ENCODE assay signal across 30 cellular contexts in the genomic region with DNA sequence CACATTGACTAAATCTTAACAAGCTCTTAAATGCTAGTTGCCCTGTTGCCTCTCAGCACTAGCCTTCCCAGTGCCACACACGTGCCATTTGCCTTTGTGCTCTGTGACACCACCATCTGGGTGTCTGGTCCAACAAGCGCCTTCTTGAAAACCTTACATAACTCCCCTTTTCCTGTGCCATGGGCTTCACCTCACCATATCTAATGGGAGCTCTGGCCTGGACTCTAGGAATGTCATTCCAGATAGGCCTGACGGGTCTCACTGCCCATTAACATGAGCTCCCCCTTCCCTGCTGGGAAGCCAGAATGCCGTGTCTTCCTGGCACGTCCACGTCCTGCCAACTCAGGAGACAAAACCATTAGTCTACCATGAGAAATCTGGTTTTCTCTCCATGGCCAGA. TPM values are rescaled to one million over a fixed set of nuclear protein-coding genes. Genes with fewer than 3 reads are reported as not detected.
DNase-seq lines count a peak whose midpoint lies in the region; ATAC-seq and TF ChIP-seq lines count a peak whose summit lies in the region.
"Had no signal": no experiment of that assay in that cellular context is flagged by ENCODE, and none has a peak within 500 bp of the region (broad histone marks: within the 10 kb centered on the region; RNA-seq: fewer than 3 reads in every experiment).

No MANE protein-coding gene starts in this region.

- in situ Hi-C loops in G401 (cut with HindIII; ENCODE audit: low sequenced_read_pairs) = no loop called here

- H3K4me1 ChIP-seq in heart right ventricle = peaks cover 0 to 9% (median 0%) of the 10 kb centered on the region in 9 donors
- H3K4me1 ChIP-seq: A549; BE2C; BLaER1; BLaER1 treated with 17β-estradiol and CSF1 and Interleukin-3, amounts not matched to agents 10 nM and 100 nM; Caco-2 had no signal

- no peak for TF ChIP-seq POLR2A in lower leg skin (IDR thresholded peaks at IDR 0.05)

- intact Hi-C loops in heart right ventricle (cut with DNase I) = no loop called here
- intact Hi-C loops in Right ventricle myocardium superior (cut with DNase I) = no loop called here
- intact Hi-C loops in left ventricle myocardium superior (cut with micrococcal nuclease) = no loop called here
- intact Hi-C loops in left cardiac atrium (cut with DNase I) = no loop called here
- intact Hi-C loops in lower leg skin (cut with DNase I; ENCODE audit: low total_unique reads) = no loop called here

- WGBS in heart right ventricle, 2 donors = 63% methylated on average over 6 of the region's 6 CpGs
- 88 to 89% methylated on average over 6 of the region's 6 CpGs for WGBS in lower leg skin, 2 donors

- H3K9me3 ChIP-seq in heart right ventricle = peaks cover 0 to 4% (median 0%) of the 10 kb centered on the region in 11 donors
- H3K9me3 ChIP-seq: BE2C, BLaER1, Caco-2 had no signal

- no peak for DNase-seq in heart right ventricle
- DNase-seq in Right ventricle myocardium superior = no peak
- no peak for DNase-seq in left ventricle myocardium superior
- DNase-seq in left cardiac atrium = no peak
- DNase-seq in G401 (ENCODE audit: low spot score) = peak; percentile 25
- no peak for DNase-seq in lower leg skin (ENCODE audit: low spot score in 2 of 2)
- DNase-seq: 8988T; ACHN; AML-193; BE2C; Caco-2; Calu3; CD4-positive, alpha-beta memory T cell; CD4-positive, alpha-beta T cell; CD4-positive, CD25-positive, alpha-beta regulatory T cell; CD8-positive, alpha-beta memory T cell; CD8-positive, alpha-beta T cell; COR-L47; DMS 273 treated with DMSO at 0.1 percent for 48 hours; DMS153; DMS53; DMS79; DMS79 treated with DMSO at 0.1 percent for 48 hours; DND-41; EL had no signal

- H3K27ac ChIP-seq in heart right ventricle = peak overlapping the region in 2 of 10 donors; percentile 6 to 25
- H3K27ac ChIP-seq: 22Rv1; A549; BLaER1; BLaER1 treated with 17β-estradiol and CSF1 and Interleukin-3, amounts not matched to agents 10 nM and 100 nM; C4-2B had no signal

- no peaks in the 10 kb centered on the region for H3K27me3 ChIP-seq in heart right ventricle
- H3K27me3 ChIP-seq: BE2C; BLaER1; BLaER1 treated with 17β-estradiol and CSF1 and Interleukin-3, amounts not matched to agents 10 nM and 100 nM had no signal

- no peaks in the 10 kb centered on the region for H3K36me3 ChIP-seq in heart right ventricle
- H3K36me3 ChIP-seq: BE2C; BLaER1; BLaER1 treated with 17β-estradiol and CSF1 and Interleukin-3, amounts not matched to agents 10 nM and 100 nM had no signal

- TF ChIP-seq CTCF in heart right ventricle (IDR thresholded peaks at IDR 0.05) (no peak), lower leg skin (IDR thresholded peaks at IDR 0.05) (no peak)

- ATAC-seq in heart right ventricle (peak in 6 of 8 donors; percentile 33 to 89 (median 55)), Right ventricle myocardium superior (ENCODE audit: poor library complexity) (no peak), left ventricle myocardium superior (peak; percentile 45), left cardiac atrium (no peak)
- ATAC-seq: A549; CD8-positive, alpha-beta T cell had no signal

- no peak overlapping the region for H3K4me3 ChIP-seq in heart right ventricle
- H3K4me3 ChIP-seq in lower leg skin (ENCODE audit: low read depth, poor library complexity, severe bottlenecking) = no peak overlapping the region
- H3K4me3 ChIP-seq: A549; BLaER1; BLaER1 treated with 17β-estradiol and CSF1 and Interleukin-3, amounts not matched to agents 10 nM and 100 nM had no signal

RNA-seq across cellular contexts. Expression of a gene that starts 24.4 kb away (rescaled TPM):
- total RNA-seq in heart right ventricle (100 to 1,000 TPM in 4 of 10 donors, 10 to 100 TPM in 6; 34.0 to 115 (median 95.5) TPM), Right ventricle myocardium superior (51.5 TPM), left ventricle myocardium superior (56.4 TPM), left cardiac atrium (100 to 1,000 TPM; 103 to 114 TPM), lower leg skin (10 to 100 TPM in 1 of 4 donors, 1 to 10 TPM in 3; 4.5 to 14.1 (median 8.4) TPM)
- 10 to 100 TPM in 1 of 2 donors, 1 to 10 TPM in 1; 5.9 to 13.0 TPM for polyA plus RNA-seq in heart right ventricle
- total RNA-seq in G401 (2014; rRNA removed; shearing (Covaris generic)) = 1.7 and 2.9 TPM in 2 replicates
- total RNA-seq: CD4-positive, alpha-beta memory T cell; CD4-positive, alpha-beta T cell; CD4-positive, CD25-positive, alpha-beta regulatory T cell; CD8-positive, alpha-beta memory T cell; CD8-positive, alpha-beta T cell had no signal
- polyA plus RNA-seq: CD4-positive, CD25-positive, alpha-beta regulatory T cell; CD8-positive, alpha-beta memory T cell had no signal

Comparison
In these comparisons a context has a peak if more than half of its experiments do, and no peak if none do; other contexts are left out.
1. ATAC-seq: peak in heart right ventricle (6 of 8) and left ventricle myocardium superior (single experiment); none in Right ventricle myocardium superior (single experiment) and left cardiac atrium (0 of 2).